26 cellular contexts compared by ENCODE assay signal in the genomic region with DNA sequence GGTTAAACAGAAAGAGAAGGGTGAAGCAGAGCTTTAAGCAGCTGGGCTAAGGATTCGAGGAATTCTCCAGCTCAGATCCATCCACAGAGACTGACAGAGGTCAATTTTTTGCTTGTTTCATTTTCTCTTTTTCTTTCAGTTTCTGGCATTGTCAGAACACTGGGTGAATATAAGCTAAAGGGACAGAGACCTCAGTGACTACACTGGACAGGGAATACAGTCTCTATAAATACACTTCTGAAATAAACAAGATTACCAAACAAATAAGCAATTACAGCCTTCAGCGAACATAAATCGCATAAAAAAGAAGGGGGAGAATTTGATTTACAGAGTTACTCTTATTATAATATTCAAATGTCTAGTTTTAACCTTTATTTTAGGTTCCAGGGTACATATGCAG. TPM values are rescaled to one million over a fixed set of nuclear protein-coding genes. Genes with fewer than 3 reads are reported as not detected.
A peak's percentile ranks its signal among the peaks of the same experiment; 100 is the strongest.
DNase-seq lines count a peak whose midpoint lies in the region; ATAC-seq, FAIRE-seq and TF ChIP-seq lines count a peak whose summit lies in the region.
"Had no signal": no experiment of that assay in that cellular context is flagged by ENCODE, and none has a peak within 500 bp of the region (broad histone marks: within the 10 kb centered on the region; RNA-seq: fewer than 3 reads in every experiment).

No MANE protein-coding gene starts in this region.

- H3K27ac ChIP-seq in MM.1S (ENCODE audit: low read length) = peak overlapping the region; percentile 16; the same call in 1 of the 2 replicates
- H3K27ac ChIP-seq in OCI-LY1 (ENCODE audit: low read depth, low read length, poor library complexity, severe bottlenecking) = no peak overlapping the region
- no peak overlapping the region for H3K27ac ChIP-seq in K562 (ENCODE audit: extremely low read depth, low read depth, low read length)
- no peak overlapping the region for H3K27ac ChIP-seq in coronary artery
- H3K27ac ChIP-seq in right atrium auricular region = no peak overlapping the region
- H3K27ac ChIP-seq: A549; BLaER1 treated with 17β-estradiol and CSF1 and Interleukin-3, amounts not matched to agents 10 nM and 100 nM had no signal

- H2AFZ ChIP-seq in MM.1S (ENCODE audit: low read length) = peak overlapping the region; percentile 22; the same call in 1 of the 2 replicates
- H2AFZ ChIP-seq in OCI-LY1 (ENCODE audit: low read length) = no peak overlapping the region
- H2AFZ ChIP-seq in K562 (ENCODE audit: low read depth, low read length) = peak overlapping the region; percentile 64

- no peaks in the 10 kb centered on the region for H3K27me3 ChIP-seq in MM.1S (replicated peaks; ENCODE audit: insufficient read depth, low read length)
- no peaks in the 10 kb centered on the region for H3K27me3 ChIP-seq in OCI-LY1 (ENCODE audit: insufficient read depth, low read length)
- no peaks in the 10 kb centered on the region for H3K27me3 ChIP-seq in K562 (ENCODE audit: control insufficient read depth in 2 of 2, insufficient read depth in 2 of 2, low read length in 2 of 2)
- H3K27me3 ChIP-seq in right atrium auricular region = no peaks in the 10 kb centered on the region
- H3K27me3 ChIP-seq: BE2C; BLaER1 treated with 17β-estradiol and CSF1 and Interleukin-3, amounts not matched to agents 10 nM and 100 nM had no signal

- intact Hi-C loops in K562 (cut with micrococcal nuclease) = no loop called here

- H3K4me2 ChIP-seq in MM.1S (ENCODE audit: low read depth, low read length) = peak overlapping the region; percentile 80
- H3K4me2 ChIP-seq in OCI-LY1 (ENCODE audit: low read length) = 0 out of 2 replicates have a peak overlapping the region, but pooled peaks have one; percentile 14
- no peak overlapping the region for H3K4me2 ChIP-seq in K562 (ENCODE audit: insufficient read depth, low read length)
- H3K4me2 ChIP-seq: A549; BLaER1 treated with 17β-estradiol and CSF1 and Interleukin-3, amounts not matched to agents 10 nM and 100 nM had no signal

- TF ChIP-seq CTCF in MM.1S (IDR thresholded peaks at IDR 0.05; ENCODE audit: low read length) = no peak
- TF ChIP-seq CTCF in OCI-LY1 (IDR thresholded peaks at IDR 0.05; ENCODE audit: low read length) = no peak
- no peak for TF ChIP-seq CTCF in K562 (IDR thresholded peaks at IDR 0.05 in 2 of 3, conservative IDR thresholded peaks at IDR 0.05 in 1 of 3; ENCODE audit: insufficient read depth in 2 of 3, low read depth in 1 of 3, low read length in 3 of 3)
- TF ChIP-seq CTCF in coronary artery (IDR thresholded peaks at IDR 0.05) = no peak
- TF ChIP-seq CTCF in right atrium auricular region (IDR thresholded peaks at IDR 0.05) = no peak

- H4K20me1 ChIP-seq in MM.1S (ENCODE audit: insufficient read depth, low read length) (no peaks in the 10 kb centered on the region), OCI-LY1 (ENCODE audit: insufficient read depth, low read length) (no peaks in the 10 kb centered on the region), K562 (replicated peaks; ENCODE audit: control insufficient read depth, insufficient read depth, low read length) (no peaks in the 10 kb centered on the region)
- H4K20me1 ChIP-seq: BLaER1 treated with 17β-estradiol and CSF1 and Interleukin-3, amounts not matched to agents 10 nM and 100 nM had no signal

- no peak for TF ChIP-seq POLR2A in K562 (conservative IDR thresholded peaks at IDR 0.05)

- H3K4me3 ChIP-seq in MM.1S (ENCODE audit: low read length) (peak overlapping the region; percentile 51), OCI-LY1 (ENCODE audit: low read depth, low read length, poor library complexity, severe bottlenecking) (no peak overlapping the region), K562 (no peak overlapping the region), coronary artery (no peak overlapping the region), right atrium auricular region (no peak overlapping the region)
- H3K4me3 ChIP-seq: A549; BLaER1 treated with 17β-estradiol and CSF1 and Interleukin-3, amounts not matched to agents 10 nM and 100 nM; HAP-1 had no signal

- in situ Hi-C loops in K562 (cut with MboI) = no loop called here

- H3K79me2 ChIP-seq in MM.1S (ENCODE audit: low read length) = peaks cover 10% of the 10 kb centered on the region
- H3K79me2 ChIP-seq in OCI-LY1 (ENCODE audit: insufficient read depth, low read length) = no peaks in the 10 kb centered on the region
- peaks cover 13% of the 10 kb centered on the region for H3K79me2 ChIP-seq in K562 (ENCODE audit: control insufficient read depth, insufficient read depth, low read length)

- POLR2A ChIA-PET in K562 (lab: Yijun Ruan, JAX) = interaction anchor here (0.6 kb wide), 1 partner anchor 67 kb away, joined by 3 read pairs; no protein-coding TSS in a partner anchor

- CTCF ChIA-PET in K562 (lab: Yijun Ruan, JAX; ENCODE audit: low intra/inter-chr PET ratio) = no interaction called here

- TF ChIP-seq EP300 in K562 (IDR thresholded peaks at IDR 0.05; ENCODE audit: low read length) = no peak

- H3K9ac ChIP-seq in MM.1S (ENCODE audit: low read length) (peak overlapping the region; percentile 45; the same call in 1 of the 2 replicates), OCI-LY1 (ENCODE audit: low read length) (no peak overlapping the region), K562 (ENCODE audit: insufficient read depth in 1 of 2, low read depth in 2 of 2, low read length in 2 of 2) (no peak overlapping the region)
- H3K9ac ChIP-seq: BLaER1 treated with 17β-estradiol and CSF1 and Interleukin-3, amounts not matched to agents 10 nM and 100 nM had no signal

- H3K9me3 ChIP-seq in MM.1S (replicated peaks; ENCODE audit: insufficient read depth, low read length) (no peaks in the 10 kb centered on the region), OCI-LY1 (ENCODE audit: low read length) (0 out of 2 replicates have a peak, but pooled peaks cover 3% of the 10 kb centered on the region), K562 (replicated peaks; ENCODE audit: control insufficient read depth, insufficient read depth, low read depth, low read length) (peaks cover 3% of the 10 kb centered on the region; the same call in 1 of the 2 replicates), right atrium auricular region (peaks cover 0 to 11% of the 10 kb centered on the region in 2 donors)
- H3K9me3 ChIP-seq: A549, BE2C, HAP-1 had no signal

- DNase-seq in MM.1S (peak; percentile 59), RPMI7951 (ENCODE audit: low read depth) (peak; percentile 13), K562 (ENCODE audit: extremely low read depth in 1 of 4, low spot score in 3 of 4) (no peak), coronary artery (ENCODE audit: low spot score) (no peak), right atrium auricular region (ENCODE audit: low spot score) (no peak), NK-92 (lab: John Stamatoyannopoulos, UW; ENCODE audit: unreplicated experiment) (no peak)
- DNase-seq: 8988T; ACHN; AML-193; BE2C; Calu3; CD4-positive, alpha-beta T cell; COR-L47; DMS53; DMS79 treated with DMSO at 0.1 percent for 48 hours; GF-D8; GOT3; HFFc6 had no signal

- no peaks in the 10 kb centered on the region for H3K36me3 ChIP-seq in MM.1S (replicated peaks; ENCODE audit: insufficient read depth, low read length)
- no peaks in the 10 kb centered on the region for H3K36me3 ChIP-seq in OCI-LY1 (ENCODE audit: insufficient read depth, low read length)
- H3K36me3 ChIP-seq in K562 (ENCODE audit: control insufficient read depth, insufficient read depth, low read length) = no peaks in the 10 kb centered on the region
- no peaks in the 10 kb centered on the region for H3K36me3 ChIP-seq in right atrium auricular region
- H3K36me3 ChIP-seq: BE2C; BLaER1 treated with 17β-estradiol and CSF1 and Interleukin-3, amounts not matched to agents 10 nM and 100 nM; HAP-1 had no signal

- FAIRE-seq in K562 (lab: Jason Lieb, UNC) = no peak
- FAIRE-seq: A549, GM12891, GM18507, H54 had no signal

- H3F3A ChIP-seq in MM.1S (ENCODE audit: insufficient read depth, low read length) (0 out of 2 replicates have a peak, but pooled peaks cover 6% of the 10 kb centered on the region), OCI-LY1 (ENCODE audit: insufficient read depth, low read length) (no peaks in the 10 kb centered on the region)

- H3K9me2 ChIP-seq in MM.1S (replicated peaks; ENCODE audit: insufficient read depth, low read length) (no peaks in the 10 kb centered on the region), OCI-LY1 (ENCODE audit: low read depth, low read length) (no peaks in the 10 kb centered on the region)

- BruUV-seq in K562 (replicated peaks; lab: Mats Ljungman, UMichigan) = no TSS peak

- no peaks in the 10 kb centered on the region for H3K9me1 ChIP-seq in K562 (ENCODE audit: control insufficient read depth, insufficient read depth, low read length)

- ATAC-seq in K562 = no peak
- ATAC-seq: A549 had no signal

- H3K4me1 ChIP-seq in MM.1S (ENCODE audit: low read length) (peaks cover 9% of the 10 kb centered on the region; the same call in 1 of the 2 replicates), OCI-LY1 (ENCODE audit: insufficient read depth, low read length, severe bottlenecking) (peaks cover 10% of the 10 kb centered on the region), K562 (replicated peaks in 1 of 2; ENCODE audit: control insufficient read depth in 2 of 2, insufficient read depth in 2 of 2, low read length in 2 of 2) (peaks cover 3 to 18% of the 10 kb centered on the region in 2 experiments; a peak in 4 of 5 replicates), right atrium auricular region (peaks cover 0 to 13% of the 10 kb centered on the region in 2 donors)
- H3K4me1 ChIP-seq: A549 had no signal

- 6% methylated on average over 3 of the region's 3 CpGs for WGBS in K562 (ENCODE audit: insufficient coverage, low coverage, missing lambda C conversion rate)

- no peak for TF ChIP-seq RAD21 in K562 (CRISPR knock-in tag; conservative IDR thresholded peaks at IDR 0.05 in 1 of 2, IDR thresholded peaks at IDR 0.05 in 1 of 2)

RNA-seq across cellular contexts. Expression of gene ZNF441, which starts 3.7 kb away (rescaled TPM):
- total RNA-seq in RPMI7951 (2014; rRNA removed; shearing (Covaris generic)) = 5.4 and 8.6 TPM in 2 replicates
- total RNA-seq in K562 (2011; cell fraction: chromatin; rRNA removed; ENCODE audit: low replicate concordance) = 20.6 and 66.2 TPM in 2 replicates
- 11.5 and 20.8 TPM in 2 replicates for total RNA-seq in K562 (2011; cell fraction: nucleolus; rRNA removed)
- 23.3 and 24.1 TPM in 2 replicates for total RNA-seq in K562 (2011; cell fraction: nucleoplasm; rRNA removed)
- total RNA-seq in K562 (2014; rRNA removed) (7.8 and 8.2 TPM in 2 replicates), K562 (2014; rRNA removed; fragmentation: Illumina TruSeq; extraction: Trizol) (12.0 and 12.2 TPM in 2 replicates), K562 (2015; rRNA removed; fragmentation: Illumina TruSeq; extraction: Trizol) (10.4 and 14.0 TPM in 2 replicates), K562 (2021) (5.6 and 5.7 TPM in 2 replicates), right atrium auricular region (1 to 10 TPM; 2.0 to 3.4 TPM)
- polyA plus RNA-seq in K562 (2011; rRNA removed) (10.5 and 11.1 TPM in 2 replicates), K562 (2014; fragmentation: Illumina TruSeq; extraction: Trizol) (6.4 and 8.3 TPM in 2 replicates), K562 (2014; fragmentation: Nextera tagmentation; extraction: Ambion mirVana) (1 to 10 TPM; 1.9 to 3.3 TPM), K562 (2014; rRNA removed) (7.0 and 7.4 TPM in 2 replicates)
- polyA plus RNA-seq in K562 (2011; cell fraction: cytosol; rRNA removed) = 1.3 and 2.1 TPM in 2 replicates
- 22.4 and 23.3 TPM in 2 replicates for polyA plus RNA-seq in K562 (2011; cell fraction: nucleus; rRNA removed)
- polyA plus RNA-seq in K562 (2012) = 3.4 and 5.7 TPM in 2 replicates
- 21.8 and 32.6 TPM in 2 replicates for polyA minus RNA-seq in K562 (2011; rRNA and poly(A)+ RNA removed)
- 4.3 and 8.7 TPM in 2 replicates for polyA minus RNA-seq in K562 (2011; cell fraction: cytosol; rRNA and poly(A)+ RNA removed)
- 21.7 and 40.3 TPM in 2 replicates for polyA minus RNA-seq in K562 (2011; cell fraction: nucleus; rRNA and poly(A)+ RNA removed)

RNA-seq across cellular contexts. Expression of gene ZNF823, which starts 24.4 kb away (rescaled TPM):
- total RNA-seq in RPMI7951 (2014; rRNA removed; shearing (Covaris generic)) = 7.9 and 11.5 TPM in 2 replicates
- total RNA-seq in K562 (2011; cell fraction: chromatin; rRNA removed; ENCODE audit: low replicate concordance) = 6.3 and 16.7 TPM in 2 replicates
- 4.2 and 4.6 TPM in 2 replicates for total RNA-seq in K562 (2011; cell fraction: nucleolus; rRNA removed)
- 4.1 and 4.8 TPM in 2 replicates for total RNA-seq in K562 (2011; cell fraction: nucleoplasm; rRNA removed)
- total RNA-seq in K562 (2014; rRNA removed) (4.0 and 4.2 TPM in 2 replicates), K562 (2014; rRNA removed; fragmentation: Illumina TruSeq; extraction: Trizol) (8.8 and 9.5 TPM in 2 replicates), K562 (2015; rRNA removed; fragmentation: Illumina TruSeq; extraction: Trizol) (11.0 and 13.4 TPM in 2 replicates), K562 (2021) (4.4 and 5.0 TPM in 2 replicates), right atrium auricular region (1 to 10 TPM; 2.6 to 4.0 TPM)
- polyA plus RNA-seq in K562 (2011; rRNA removed) (7.7 and 7.9 TPM in 2 replicates), K562 (2014; fragmentation: Illumina TruSeq; extraction: Trizol) (6.1 and 6.7 TPM in 2 replicates), K562 (2014; fragmentation: Nextera tagmentation; extraction: Ambion mirVana) (10 to 100 TPM in 1 of 2 experiments, 1 to 10 TPM in 1; 5.4 to 11.6 TPM), K562 (2014; rRNA removed) (4.1 and 4.6 TPM in 2 replicates)
- 2.1 and 3.6 TPM in 2 replicates for polyA plus RNA-seq in K562 (2011; cell fraction: cytosol; rRNA removed)
- 4.3 and 7.7 TPM in 2 replicates for polyA plus RNA-seq in K562 (2011; cell fraction: nucleus; rRNA removed)
- 4.4 and 5.8 TPM in 2 replicates for polyA plus RNA-seq in K562 (2012)
- 15.3 and 21.9 TPM in 2 replicates for polyA minus RNA-seq in K562 (2011; rRNA and poly(A)+ RNA removed)
- 5.2 and 5.9 TPM in 2 replicates for polyA minus RNA-seq in K562 (2011; cell fraction: cytosol; rRNA and poly(A)+ RNA removed)
- polyA minus RNA-seq in K562 (2011; cell fraction: nucleus; rRNA and poly(A)+ RNA removed) = 2.0 and 5.2 TPM in 2 replicates

RNA-seq across cellular contexts. Expression of gene ZNF491, which starts 35.2 kb away (rescaled TPM):
- total RNA-seq in RPMI7951 (2014; rRNA removed; shearing (Covaris generic)) = 1.9 and 2.5 TPM in 2 replicates
- total RNA-seq in K562 (2011; cell fraction: chromatin; rRNA removed; ENCODE audit: low replicate concordance) = 2.3 and 4.6 TPM in 2 replicates
- 0.83 and 2.2 TPM in 2 replicates for total RNA-seq in K562 (2011; cell fraction: nucleolus; rRNA removed)
- 3.0 and 3.8 TPM in 2 replicates for total RNA-seq in K562 (2011; cell fraction: nucleoplasm; rRNA removed)
- total RNA-seq in K562 (2014; rRNA removed) (0.27 and 0.53 TPM in 2 replicates), K562 (2014; rRNA removed; fragmentation: Illumina TruSeq; extraction: Trizol) (0.61 and 0.95 TPM in 2 replicates), K562 (2015; rRNA removed; fragmentation: Illumina TruSeq; extraction: Trizol) (0.34 and 0.65 TPM in 2 replicates), K562 (2021) (0.38 and 0.51 TPM in 2 replicates), right atrium auricular region (1 to 10 TPM; 1.6 to 6.2 TPM)
- polyA plus RNA-seq in K562 (2011; rRNA removed) (0.56 and 0.70 TPM in 2 replicates), K562 (2014; fragmentation: Illumina TruSeq; extraction: Trizol) (0.25 and 0.28 TPM in 2 replicates), K562 (2014; fragmentation: Nextera tagmentation; extraction: Ambion mirVana) (under 1 TPM in 1 of 2 experiments, not detected in 1; 0.24 TPM), K562 (2014; rRNA removed) (0.19 and 0.22 TPM in 2 replicates)
- polyA plus RNA-seq in K562 (2011; cell fraction: cytosol; rRNA removed) = 0.29 TPM in 1 of 2 replicates, not detected in the other
- 0.63 and 1.5 TPM in 2 replicates for polyA plus RNA-seq in K562 (2011; cell fraction: nucleus; rRNA removed)
- 0.18 and 0.42 TPM in 2 replicates for polyA plus RNA-seq in K562 (2012)
- 1.6 and 2.8 TPM in 2 replicates for polyA minus RNA-seq in K562 (2011; rRNA and poly(A)+ RNA removed)
- polyA minus RNA-seq in K562 (2011; cell fraction: cytosol; rRNA and poly(A)+ RNA removed) = 0.55 TPM in 1 of 2 replicates, not detected in the other
- polyA minus RNA-seq in K562 (2011; cell fraction: nucleus; rRNA and poly(A)+ RNA removed) = 0.94 and 1.6 TPM in 2 replicates
- total RNA-seq: G401 had no signal
- polyA plus RNA-seq: A549 had no signal

RNA-seq across cellular contexts. Expression of gene ZNF440, which starts 51.0 kb away (rescaled TPM):
- 6.7 and 6.8 TPM in 2 replicates for total RNA-seq in RPMI7951 (2014; rRNA removed; shearing (Covaris generic))
- 40.8 and 110 TPM in 2 replicates for total RNA-seq in K562 (2011; cell fraction: chromatin; rRNA removed; ENCODE audit: low replicate concordance)
- total RNA-seq in K562 (2011; cell fraction: nucleolus; rRNA removed) = 29.2 and 39.6 TPM in 2 replicates
- total RNA-seq in K562 (2011; cell fraction: nucleoplasm; rRNA removed) = 54.2 and 68.9 TPM in 2 replicates
- total RNA-seq in K562 (2014; rRNA removed) (13.4 and 18.1 TPM in 2 replicates), K562 (2014; rRNA removed; fragmentation: Illumina TruSeq; extraction: Trizol) (32.6 and 36.4 TPM in 2 replicates), K562 (2015; rRNA removed; fragmentation: Illumina TruSeq; extraction: Trizol) (25.3 and 26.9 TPM in 2 replicates), K562 (2021) (19.1 and 19.3 TPM in 2 replicates), right atrium auricular region (1 to 10 TPM; 3.4 to 4.5 TPM)
- polyA plus RNA-seq in K562 (2011; rRNA removed) (16.6 and 19.5 TPM in 2 replicates), K562 (2014; fragmentation: Illumina TruSeq; extraction: Trizol) (12.1 and 12.7 TPM in 2 replicates), K562 (2014; fragmentation: Nextera tagmentation; extraction: Ambion mirVana) (1 to 10 TPM; 5.9 to 6.1 TPM), K562 (2014; rRNA removed) (12.2 and 13.3 TPM in 2 replicates)
- polyA plus RNA-seq in K562 (2011; cell fraction: cytosol; rRNA removed) = 3.1 and 6.3 TPM in 2 replicates
- polyA plus RNA-seq in K562 (2011; cell fraction: nucleus; rRNA removed) = 18.1 and 18.4 TPM in 2 replicates
- 7.3 and 8.4 TPM in 2 replicates for polyA plus RNA-seq in K562 (2012)
- 38.9 and 51.8 TPM in 2 replicates for polyA minus RNA-seq in K562 (2011; rRNA and poly(A)+ RNA removed)
- 20.8 and 30.1 TPM in 2 replicates for polyA minus RNA-seq in K562 (2011; cell fraction: cytosol; rRNA and poly(A)+ RNA removed)
- 12.4 and 22.0 TPM in 2 replicates for polyA minus RNA-seq in K562 (2011; cell fraction: nucleus; rRNA and poly(A)+ RNA removed)

Comparison
In these comparisons a context has a peak if more than half of its experiments do, and no peak if none do; other contexts are left out.
1. DNase-seq: peak in MM.1S (single experiment) and RPMI7951 (single experiment); none in K562 (0 of 4), coronary artery (single experiment), right atrium auricular region (single experiment) and NK-92 (single experiment).